23 cellular contexts compared by ENCODE assay signal in the genomic region with DNA sequence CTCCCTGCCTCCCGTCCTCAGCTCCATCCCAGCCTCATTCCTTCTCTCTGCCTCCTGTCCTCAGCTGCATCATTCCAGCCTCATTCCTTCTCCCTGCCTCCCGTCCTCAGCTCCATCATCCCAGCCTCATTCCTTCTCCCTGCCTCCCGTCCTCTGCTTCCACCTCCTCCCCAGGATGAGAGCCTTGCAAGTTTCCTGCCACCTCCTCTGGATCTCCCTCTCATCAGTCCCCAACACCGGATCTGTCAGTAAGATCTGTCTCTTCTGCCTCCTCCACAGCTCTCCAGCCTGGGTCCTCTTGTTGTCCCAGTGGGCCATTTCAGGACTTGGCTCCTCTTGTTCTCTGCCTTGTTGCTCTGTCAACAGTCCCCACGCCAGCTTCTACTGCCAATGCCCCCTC.
DNase-seq lines count a peak whose midpoint lies in the region; ATAC-seq and TF ChIP-seq lines count a peak whose summit lies in the region.
"Had no signal": no experiment of that assay in that cellular context is flagged by ENCODE, and none has a peak within 500 bp of the region (broad histone marks: within the 10 kb centered on the region; RNA-seq: fewer than 3 reads in every experiment).

No MANE protein-coding gene starts in this region.

- H3K4me1 Mint-ChIP-seq in osteocyte (ENCODE audit: unreplicated experiment): no peaks in the 10 kb centered on the region

- H3K27ac ChIP-seq in coronary artery: no peak overlapping the region
- H3K27ac ChIP-seq: A549, BLaER1, RWPE1, SJCRH30 had no signal

- H3K36me3 Mint-ChIP-seq in osteocyte (ENCODE audit: unreplicated experiment): no peaks in the 10 kb centered on the region
- H3K36me3 Mint-ChIP-seq: CD8-positive, alpha-beta T cell had no signal

- intact Hi-C loops in Right ventricle myocardium inferior (cut with DNase I): no loop called here
- intact Hi-C loops in left cardiac atrium (cut with DNase I): no loop called here

- no peaks in the 10 kb centered on the region for H3K9me3 Mint-ChIP-seq in osteocyte (ENCODE audit: unreplicated experiment)
- H3K9me3 Mint-ChIP-seq: CD8-positive, alpha-beta T cell had no signal

- no peak for TF ChIP-seq CTCF in coronary artery (IDR thresholded peaks at IDR 0.05)
- no peak for TF ChIP-seq CTCF in osteocyte (IDR thresholded peaks at IDR 0.05)

- H3K4me3 Mint-ChIP-seq in osteocyte (ENCODE audit: unreplicated experiment): no peak overlapping the region
- H3K4me3 Mint-ChIP-seq: CD8-positive, alpha-beta T cell; HFFc6 had no signal

- H3K27me3 Mint-ChIP-seq in osteocyte (ENCODE audit: unreplicated experiment): peaks cover 8% of the 10 kb centered on the region

- peak; percentile 16 for DNase-seq in Right ventricle myocardium inferior (ENCODE audit: missing footprints)
- DNase-seq in left cardiac atrium: no peak
- peak; percentile 22 for DNase-seq in coronary artery (ENCODE audit: low spot score)
- peak; percentile 67 for DNase-seq in osteocyte (ENCODE audit: extremely low spot score, unreplicated experiment)
- peak; percentile 33 for DNase-seq in ureter (ENCODE audit: low spot score)
- no peak for DNase-seq in AG08396 (ENCODE audit: low spot score)
- DNase-seq in NCI-H2227 (lab: John Stamatoyannopoulos, UW; ENCODE audit: unreplicated experiment): no peak
- no peak for DNase-seq in A172 (ENCODE audit: low spot score)
- DNase-seq: DMS79, HFFc6, KG1, NCI-H1105 treated with DMSO at 0.1 percent for 48 hours, NCI-H1694, NCI-H2107, NCI-H2227 treated with DMSO at 0.1 percent for 48 hours, NCI-H510A treated with DMSO at 0.1 percent for 48 hours, NCI-H82, OCI-M1, SJCRH30 had no signal

- ATAC-seq in Right ventricle myocardium inferior (no peak), left cardiac atrium (no peak)
- ATAC-seq: A549; CD8-positive, alpha-beta T cell had no signal

- no peak overlapping the region for H3K27ac Mint-ChIP-seq in osteocyte (ENCODE audit: unreplicated experiment)
- H3K27ac Mint-ChIP-seq: CD8-positive, alpha-beta T cell; HFFc6 had no signal

- no peak overlapping the region for H3K4me3 ChIP-seq in coronary artery
- H3K4me3 ChIP-seq: A549, BLaER1, SJCRH30 had no signal

Comparison
In these comparisons a context has a peak if more than half of its experiments do, and no peak if none do; other contexts are left out.
1. DNase-seq: peak in Right ventricle myocardium inferior (single experiment), coronary artery (single experiment), osteocyte (single experiment) and ureter (single experiment); none in left cardiac atrium (single experiment), AG08396 (single experiment), NCI-H2227 (single experiment) and A172 (single experiment).